Comparison of ENCODE assay signal across 12 cellular contexts in the genomic region with DNA sequence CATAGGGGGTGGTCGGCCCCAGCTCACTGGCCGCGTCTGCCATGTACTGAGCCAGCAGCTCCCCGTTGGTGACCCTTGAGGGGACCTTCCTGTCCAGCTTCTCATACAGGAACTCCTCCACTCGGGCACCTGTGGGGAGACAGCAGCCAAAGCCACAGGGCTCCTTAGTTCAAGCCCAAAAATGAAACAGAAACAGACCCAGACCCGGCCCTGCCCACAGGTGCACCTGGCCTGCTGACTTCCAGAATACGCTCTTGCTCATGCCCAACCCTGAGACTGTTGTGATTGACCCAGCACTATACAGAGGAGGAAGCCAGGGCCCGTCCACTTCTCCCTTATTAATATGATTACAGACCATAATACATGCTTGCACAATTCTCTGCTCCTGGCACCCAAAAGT. TPM values are rescaled to one million over a fixed set of nuclear protein-coding genes. Genes with fewer than 3 reads are reported as not detected.
A peak's percentile ranks its signal among the peaks of the same experiment; 100 is the strongest.
DNase-seq lines count a peak whose midpoint lies in the region; ATAC-seq and TF ChIP-seq lines count a peak whose summit lies in the region.
"Had no signal": no experiment of that assay in that cellular context is flagged by ENCODE, and none has a peak within 500 bp of the region (broad histone marks: within the 10 kb centered on the region; RNA-seq: fewer than 3 reads in every experiment).

No MANE protein-coding gene starts in this region.

- ATAC-seq in natural killer cell treated with Interleukin-12 subunit alpha and Interleukin-12 subunit beta and Interleukin-15 and Interleukin-18, amount 100 ng/mL, for 72 hours: peak; percentile 18 to 29
- ATAC-seq in natural killer cell (no peak), HG02938 (IDR thresholded peaks at IDR 0.05; ENCODE audit: unreplicated experiment) (peak; percentile 54), upper lobe of right lung (peak; percentile 45)
- ATAC-seq in activated T-helper 17 cell treated with anti-CD3 and anti-CD28 coated beads, Interleukin-2, amount 50 U/mL, for 72 hours (replicated peaks): no peak

- no peak overlapping the region for H3K4me3 Mint-ChIP-seq in natural killer cell treated with Interleukin-12 subunit alpha and Interleukin-12 subunit beta and Interleukin-15 and Interleukin-18, amount 100 ng/mL, for 72 hours
- no peak overlapping the region for H3K4me3 Mint-ChIP-seq in natural killer cell
- no peak overlapping the region for H3K4me3 Mint-ChIP-seq in activated T-helper 17 cell treated with anti-CD3 and anti-CD28 coated beads, Interleukin-2, amount 50 U/mL, for 72 hours
- no peak overlapping the region for H3K4me3 Mint-ChIP-seq in activated naive CD4-positive, alpha-beta T cell treated with anti-CD3 and anti-CD28 coated beads for 36 hours
- H3K4me3 Mint-ChIP-seq: activated naive CD8-positive, alpha-beta T cell; HFFc6 had no signal

- H3K36me3 Mint-ChIP-seq in natural killer cell treated with Interleukin-12 subunit alpha and Interleukin-12 subunit beta and Interleukin-15 and Interleukin-18, amount 100 ng/mL, for 72 hours: no peaks in the 10 kb centered on the region
- H3K36me3 Mint-ChIP-seq in natural killer cell: no peaks in the 10 kb centered on the region
- peaks cover 45% of the 10 kb centered on the region for H3K36me3 Mint-ChIP-seq in activated T-helper 17 cell treated with anti-CD3 and anti-CD28 coated beads, Interleukin-2, amount 50 U/mL, for 72 hours (ENCODE audit: low read depth)
- peaks cover 5% of the 10 kb centered on the region for H3K36me3 Mint-ChIP-seq in activated naive CD4-positive, alpha-beta T cell treated with anti-CD3 and anti-CD28 coated beads for 36 hours (ENCODE audit: low read depth)

- no peak for DNase-seq in natural killer cell treated with Interleukin-12 subunit alpha and Interleukin-12 subunit beta and Interleukin-15 and Interleukin-18, amount 100 ng/mL, for 72 hours (ENCODE audit: low spot score)
- DNase-seq in natural killer cell (no peak), upper lobe of right lung (no peak), BE2C (no peak), WERI-Rb-1 (no peak)
- DNase-seq in activated naive CD4-positive, alpha-beta T cell treated with anti-CD3 and anti-CD28 coated beads for 36 hours: no peak
- DNase-seq: HFFc6, Karpas-422, T1000 had no signal

- H3K4me1 ChIP-seq in upper lobe of right lung: no peaks in the 10 kb centered on the region
- H3K4me1 ChIP-seq in BE2C: peaks cover 16% of the 10 kb centered on the region

- no peaks in the 10 kb centered on the region for H3K27me3 ChIP-seq in upper lobe of right lung
- no peaks in the 10 kb centered on the region for H3K27me3 ChIP-seq in BE2C
- H3K27me3 ChIP-seq in WERI-Rb-1 (ENCODE audit: insufficient read depth, low read depth, severe bottlenecking): no peaks in the 10 kb centered on the region

- no peak overlapping the region for H3K4me3 ChIP-seq in upper lobe of right lung
- H3K4me3 ChIP-seq in BE2C (ENCODE audit: low read depth, low read length): no peak overlapping the region
- no peak overlapping the region for H3K4me3 ChIP-seq in WERI-Rb-1 (ENCODE audit: low read depth, low read length)

- no peaks in the 10 kb centered on the region for H3K9me3 Mint-ChIP-seq in natural killer cell treated with Interleukin-12 subunit alpha and Interleukin-12 subunit beta and Interleukin-15 and Interleukin-18, amount 100 ng/mL, for 72 hours
- no peaks in the 10 kb centered on the region for H3K9me3 Mint-ChIP-seq in natural killer cell
- H3K9me3 Mint-ChIP-seq in activated T-helper 17 cell treated with anti-CD3 and anti-CD28 coated beads, Interleukin-2, amount 50 U/mL, for 72 hours: no peaks in the 10 kb centered on the region
- H3K9me3 Mint-ChIP-seq in activated naive CD4-positive, alpha-beta T cell treated with anti-CD3 and anti-CD28 coated beads for 36 hours: no peaks in the 10 kb centered on the region
- H3K9me3 Mint-ChIP-seq: HFFc6 had no signal

- TF ChIP-seq CTCF in natural killer cell (IDR thresholded peaks at IDR 0.05): no peak
- no peak for TF ChIP-seq CTCF in upper lobe of right lung (IDR thresholded peaks at IDR 0.05)
- no peak for TF ChIP-seq CTCF in BE2C (IDR thresholded peaks at IDR 0.05; ENCODE audit: low read depth, low read length)
- no peak for TF ChIP-seq CTCF in WERI-Rb-1 (IDR thresholded peaks at IDR 0.05; ENCODE audit: low read depth, low read length)

- no peaks in the 10 kb centered on the region for H3K9me3 ChIP-seq in upper lobe of right lung
- H3K9me3 ChIP-seq in BE2C: no peaks in the 10 kb centered on the region
- no peaks in the 10 kb centered on the region for H3K9me3 ChIP-seq in WERI-Rb-1 (ENCODE audit: severe bottlenecking)

- H3K36me3 ChIP-seq in upper lobe of right lung (peaks cover 20% of the 10 kb centered on the region), BE2C (0 out of 2 replicates have a peak, but pooled peaks cover 5% of the 10 kb centered on the region), WERI-Rb-1 (peaks cover 47% of the 10 kb centered on the region)

- CTCF ChIA-PET in activated naive CD4-positive, alpha-beta T cell treated with anti-CD3 and anti-CD28 coated beads for 36 hours (lab: Charles Lee): no interaction called here

- H3K27me3 Mint-ChIP-seq in natural killer cell treated with Interleukin-12 subunit alpha and Interleukin-12 subunit beta and Interleukin-15 and Interleukin-18, amount 100 ng/mL, for 72 hours: no peaks in the 10 kb centered on the region
- H3K27me3 Mint-ChIP-seq in natural killer cell (ENCODE audit: low read depth in 2 of 2): no peaks in the 10 kb centered on the region
- H3K27me3 Mint-ChIP-seq in activated T-helper 17 cell treated with anti-CD3 and anti-CD28 coated beads, Interleukin-2, amount 50 U/mL, for 72 hours: no peaks in the 10 kb centered on the region
- no peaks in the 10 kb centered on the region for H3K27me3 Mint-ChIP-seq in activated naive CD4-positive, alpha-beta T cell treated with anti-CD3 and anti-CD28 coated beads for 36 hours (ENCODE audit: low read depth)
- H3K27me3 Mint-ChIP-seq: activated naive CD8-positive, alpha-beta T cell had no signal

- peak overlapping the region in 1 of 2 donors; percentile 45 for H3K27ac Mint-ChIP-seq in natural killer cell treated with Interleukin-12 subunit alpha and Interleukin-12 subunit beta and Interleukin-15 and Interleukin-18, amount 100 ng/mL, for 72 hours
- H3K27ac Mint-ChIP-seq in natural killer cell: no peak overlapping the region
- peak overlapping the region; percentile 25 for H3K27ac Mint-ChIP-seq in activated T-helper 17 cell treated with anti-CD3 and anti-CD28 coated beads, Interleukin-2, amount 50 U/mL, for 72 hours
- H3K27ac Mint-ChIP-seq in activated naive CD4-positive, alpha-beta T cell treated with anti-CD3 and anti-CD28 coated beads for 36 hours: no peak overlapping the region
- H3K27ac Mint-ChIP-seq: activated naive CD8-positive, alpha-beta T cell; HFFc6 had no signal

- no peak overlapping the region for H3K27ac ChIP-seq in upper lobe of right lung
- H3K27ac ChIP-seq in WERI-Rb-1: no peak overlapping the region

- intact Hi-C loops in natural killer cell (cut with micrococcal nuclease) (no loop called here), upper lobe of right lung (cut with DNase I) (no loop called here)
- intact Hi-C loops in activated naive CD4-positive, alpha-beta T cell treated with anti-CD3 and anti-CD28 coated beads for 36 hours (cut with micrococcal nuclease): no loop called here

- peaks cover 0 to 12% of the 10 kb centered on the region in 2 donors for H3K4me1 Mint-ChIP-seq in natural killer cell treated with Interleukin-12 subunit alpha and Interleukin-12 subunit beta and Interleukin-15 and Interleukin-18, amount 100 ng/mL, for 72 hours (ENCODE audit: low read depth in 2 of 2)
- peaks cover 0 to 11% of the 10 kb centered on the region in 2 donors for H3K4me1 Mint-ChIP-seq in natural killer cell
- peaks cover 14% of the 10 kb centered on the region for H3K4me1 Mint-ChIP-seq in activated T-helper 17 cell treated with anti-CD3 and anti-CD28 coated beads, Interleukin-2, amount 50 U/mL, for 72 hours
- H3K4me1 Mint-ChIP-seq in activated naive CD4-positive, alpha-beta T cell treated with anti-CD3 and anti-CD28 coated beads for 36 hours (ENCODE audit: low read depth): peaks cover 14% of the 10 kb centered on the region

RNA-seq across cellular contexts. Expression of gene SH3GLB2, which starts 7.0 kb away (rescaled TPM):
- 10 to 100 TPM; 57.8 to 99.0 TPM for total RNA-seq in natural killer cell treated with Interleukin-12 subunit alpha and Interleukin-12 subunit beta and Interleukin-15 and Interleukin-18, amount 100 ng/mL, for 72 hours
- total RNA-seq in natural killer cell (10 to 100 TPM; 50.3 to 67.1 (median 65.4) TPM), upper lobe of right lung (88.4 TPM)
- 10 to 100 TPM; 57.7 to 76.0 TPM for total RNA-seq in activated T-helper 17 cell treated with anti-CD3 and anti-CD28 coated beads, Interleukin-2, amount 50 U/mL, for 72 hours
- polyA plus RNA-seq in BE2C (2012; ENCODE audit: insufficient read depth, insufficient read length, low read depth): 114 TPM
- total RNA-seq in activated naive CD4-positive, alpha-beta T cell treated with anti-CD3 and anti-CD28 coated beads for 36 hours: 10 to 100 TPM; 38.0 to 38.2 TPM

RNA-seq across cellular contexts. Expression of gene MIGA2, which starts 15.3 kb away (rescaled TPM):
- 10 to 100 TPM; 42.4 to 82.6 TPM for total RNA-seq in natural killer cell treated with Interleukin-12 subunit alpha and Interleukin-12 subunit beta and Interleukin-15 and Interleukin-18, amount 100 ng/mL, for 72 hours
- total RNA-seq in natural killer cell (10 to 100 TPM; 67.3 to 77.9 (median 73.9) TPM), upper lobe of right lung (20.7 TPM)
- total RNA-seq in activated T-helper 17 cell treated with anti-CD3 and anti-CD28 coated beads, Interleukin-2, amount 50 U/mL, for 72 hours: 10 to 100 TPM; 23.8 to 35.0 TPM
- 71.4 TPM for polyA plus RNA-seq in BE2C (2012; ENCODE audit: insufficient read depth, insufficient read length, low read depth)
- total RNA-seq in activated naive CD4-positive, alpha-beta T cell treated with anti-CD3 and anti-CD28 coated beads for 36 hours: 10 to 100 TPM; 36.3 to 42.7 TPM

RNA-seq across cellular contexts. Expression of gene DOLPP1, which starts 59.8 kb away (rescaled TPM):
- 10 to 100 TPM; 18.6 to 24.1 TPM for total RNA-seq in natural killer cell treated with Interleukin-12 subunit alpha and Interleukin-12 subunit beta and Interleukin-15 and Interleukin-18, amount 100 ng/mL, for 72 hours
- 10 to 100 TPM in 1 of 3 donors, 1 to 10 TPM in 2; 7.5 to 11.6 (median 7.8) TPM for total RNA-seq in natural killer cell
- total RNA-seq in activated T-helper 17 cell treated with anti-CD3 and anti-CD28 coated beads, Interleukin-2, amount 50 U/mL, for 72 hours: 10 to 100 TPM; 12.3 to 20.8 TPM
- 13.2 TPM for total RNA-seq in upper lobe of right lung
- 116 TPM for polyA plus RNA-seq in BE2C (2012; ENCODE audit: insufficient read depth, insufficient read length, low read depth)
- 10 to 100 TPM; 15.5 to 19.9 TPM for total RNA-seq in activated naive CD4-positive, alpha-beta T cell treated with anti-CD3 and anti-CD28 coated beads for 36 hours

Comparison
In these comparisons a context has a peak if more than half of its experiments do, and no peak if none do; other contexts are left out.
1. ATAC-seq: peak in natural killer cell treated with Interleukin-12 subunit alpha and Interleukin-12 subunit beta and Interleukin-15 and Interleukin-18, amount 100 ng/mL, for 72 hours (2 of 2), HG02938 (single experiment) and upper lobe of right lung (single experiment); none in natural killer cell (0 of 3) and activated T-helper 17 cell treated with anti-CD3 and anti-CD28 coated beads, Interleukin-2, amount 50 U/mL, for 72 hours (single experiment).